ENCODE assay signal across 24 cellular contexts in the genomic region with DNA sequence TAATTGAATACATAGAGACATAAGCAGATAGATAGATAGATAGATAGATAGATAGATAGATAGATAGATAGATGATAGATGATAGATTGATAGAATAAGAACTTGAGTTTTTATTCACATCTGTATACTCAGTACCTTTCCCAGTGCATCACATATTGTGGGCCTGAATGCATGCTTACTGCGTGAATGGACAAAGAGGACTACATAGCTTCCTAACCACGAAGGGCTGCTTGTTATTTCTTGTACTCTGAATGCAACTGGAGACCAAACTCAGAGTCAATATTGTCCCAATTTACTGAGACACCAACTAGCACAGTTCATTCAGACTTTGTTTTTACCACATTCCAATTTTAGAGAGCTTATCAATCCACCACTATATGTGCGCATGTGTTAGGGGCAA.
DNase-seq lines count a peak whose midpoint lies in the region; ATAC-seq and TF ChIP-seq lines count a peak whose summit lies in the region.
"Had no signal": no experiment of that assay in that cellular context is flagged by ENCODE, and none has a peak within 500 bp of the region (broad histone marks: within the 10 kb centered on the region; RNA-seq: fewer than 3 reads in every experiment).

No MANE protein-coding gene starts in this region.

- H3K4me1 ChIP-seq in mucosa of descending colon (ENCODE audit: low read depth): no peaks in the 10 kb centered on the region
- H3K4me1 ChIP-seq: BE2C, BLaER1 had no signal

- no peaks in the 10 kb centered on the region for H3K36me3 ChIP-seq in mucosa of descending colon (ENCODE audit: low read depth)
- H3K36me3 ChIP-seq: BE2C, BLaER1 had no signal

- no peak overlapping the region for H3K4me3 ChIP-seq in astrocyte of the cerebellum (ENCODE audit: low read depth, low read length)
- H3K4me3 ChIP-seq in astrocyte of the spinal cord (ENCODE audit: low read depth, low read length): no peak overlapping the region
- no peak overlapping the region for H3K4me3 ChIP-seq in mucosa of descending colon
- H3K4me3 ChIP-seq: BLaER1, GM12878 had no signal

- DNase-seq in astrocyte of the cerebellum (ENCODE audit: low read depth): peak; percentile 3
- DNase-seq in astrocyte of the spinal cord (ENCODE audit: low read depth, low spot score): peak; percentile 50
- peak; percentile 2 for DNase-seq in non-pigmented ciliary epithelial cell (ENCODE audit: low read depth)
- DNase-seq in mucosa of descending colon: no peak
- no peak for DNase-seq in NCI-H1048 (lab: John Stamatoyannopoulos, UW)
- no peak for DNase-seq in NCI-H2196 (lab: John Stamatoyannopoulos, UW; ENCODE audit: unreplicated experiment)
- DNase-seq: 8988T; ACHN; BE2C; C1 segment of cervical spinal cord; CD4-positive, alpha-beta memory T cell; CD4-positive, CD25-positive, alpha-beta regulatory T cell; CD8-positive, alpha-beta memory T cell; COR-L47; DMS 273 treated with DMSO at 0.1 percent for 48 hours; DMS153; DMS53; DMS79; DND-41; EL; GDM1 had no signal

- no peak for ATAC-seq in HG03457 (IDR thresholded peaks at IDR 0.05; ENCODE audit: unreplicated experiment)
- no peak for ATAC-seq in mucosa of descending colon
- ATAC-seq: GM12878 had no signal

- intact Hi-C loops in mucosa of descending colon (cut with DNase I, micrococcal nuclease): no loop called here

- no peaks in the 10 kb centered on the region for H3K9me3 ChIP-seq in mucosa of descending colon
- H3K9me3 ChIP-seq: BE2C, BLaER1 had no signal

- in situ Hi-C loops in astrocyte of the cerebellum (cut with HindIII; ENCODE audit: low sequenced_read_pairs): no loop called here
- in situ Hi-C loops in astrocyte of the spinal cord (cut with HindIII; ENCODE audit: low sequenced_read_pairs): no loop called here

- no peak for TF ChIP-seq CTCF in astrocyte of the cerebellum (IDR thresholded peaks at IDR 0.05; ENCODE audit: low read depth, low read length, missing control alignments)
- TF ChIP-seq CTCF in astrocyte of the spinal cord (IDR thresholded peaks at IDR 0.05; ENCODE audit: low read depth, low read length): no peak
- TF ChIP-seq CTCF in mucosa of descending colon (IDR thresholded peaks at IDR 0.05): no peak

Comparison
In these comparisons a context has a peak if more than half of its experiments do, and no peak if none do; other contexts are left out.
1. DNase-seq: peak in astrocyte of the cerebellum (single experiment), astrocyte of the spinal cord (single experiment) and non-pigmented ciliary epithelial cell (single experiment); none in mucosa of descending colon (0 of 3), NCI-H1048 (single experiment) and NCI-H2196 (single experiment).